Comparison of ENCODE assay signal across 14 cellular contexts in the genomic region with DNA sequence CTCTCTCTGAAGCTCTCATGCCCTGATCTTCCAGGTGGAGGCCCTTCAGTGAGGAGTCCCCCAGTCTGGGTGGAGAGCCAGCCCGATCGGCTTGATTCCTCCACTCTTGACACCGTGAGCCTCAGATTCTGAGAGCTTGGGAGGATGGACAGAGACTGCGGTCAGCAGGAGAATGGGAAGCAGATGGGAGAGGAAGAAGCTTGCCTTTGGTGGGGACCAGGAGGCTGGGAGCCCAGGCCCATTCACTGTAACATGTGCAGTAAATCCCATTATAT.
DNase-seq lines count a peak whose midpoint lies in the region; ATAC-seq, FAIRE-seq and TF ChIP-seq lines count a peak whose summit lies in the region.
"Had no signal": no experiment of that assay in that cellular context is flagged by ENCODE, and none has a peak within 500 bp of the region (broad histone marks: within the 10 kb centered on the region; RNA-seq: fewer than 3 reads in every experiment).

No MANE protein-coding gene starts in this region.

- H2BK12ac ChIP-seq in mesenchymal stem cell (ENCODE audit: low read length in 2 of 2), result no peak overlapping the region

- no peak overlapping the region for H3K4me3 ChIP-seq in BE2C (ENCODE audit: low read depth, low read length)
- H3K4me3 ChIP-seq in kidney (ENCODE audit: low read length in 2 of 2), result no peak overlapping the region
- no peak overlapping the region for H3K4me3 ChIP-seq in prostate gland
- no peak overlapping the region for H3K4me3 ChIP-seq in mesenchymal stem cell (ENCODE audit: insufficient read depth in 1 of 2, low read depth in 1 of 2, low read length in 2 of 2)
- H3K4me3 ChIP-seq: K562 had no signal

- H2BK120ac ChIP-seq in mesenchymal stem cell (ENCODE audit: low read depth, low read length), result no peak overlapping the region

- peaks cover 0 to 3% (median 0%) of the 10 kb centered on the region in 7 donors for H3K9me3 Mint-ChIP-seq in CD14-positive monocyte
- no peaks in the 10 kb centered on the region for H3K9me3 Mint-ChIP-seq in activated naive CD4-positive, alpha-beta T cell treated with anti-CD3 and anti-CD28 coated beads, Interleukin-2, amount 50 U/mL, for 72 hours
- H3K9me3 Mint-ChIP-seq: HFFc6 had no signal

- no peak overlapping the region for H3K4me3 Mint-ChIP-seq in CD14-positive monocyte
- H3K4me3 Mint-ChIP-seq: HFFc6 had no signal

- no peak overlapping the region for H2AK5ac ChIP-seq in mesenchymal stem cell (ENCODE audit: low read length, severe bottlenecking)

- no peak overlapping the region for H3K23ac ChIP-seq in mesenchymal stem cell (ENCODE audit: low read length in 2 of 2)

- H4K8ac ChIP-seq in mesenchymal stem cell (ENCODE audit: low read length), result no peak overlapping the region

- H3K36me3 Mint-ChIP-seq in CD14-positive monocyte, result peaks cover 12 to 15% of the 10 kb centered on the region in 2 donors
- no peaks in the 10 kb centered on the region for H3K36me3 Mint-ChIP-seq in activated naive CD4-positive, alpha-beta T cell treated with anti-CD3 and anti-CD28 coated beads, Interleukin-2, amount 50 U/mL, for 72 hours

- H3K14ac ChIP-seq in mesenchymal stem cell (ENCODE audit: low read length in 2 of 2), result no peak overlapping the region

- H3K27me3 Mint-ChIP-seq in CD14-positive monocyte (ENCODE audit: low read depth in 3 of 3), result peaks cover 0 to 3% (median 1%) of the 10 kb centered on the region in 3 donors

- H3K27ac Mint-ChIP-seq in CD14-positive monocyte, result peak overlapping the region in 2 of 7 donors; percentile 22 to 60
- H3K27ac Mint-ChIP-seq in activated naive CD4-positive, alpha-beta T cell treated with anti-CD3 and anti-CD28 coated beads, Interleukin-2, amount 50 U/mL, for 72 hours, result peak overlapping the region in 1 of 2 donors; percentile 79
- H3K27ac Mint-ChIP-seq: HFFc6 had no signal

- no peak overlapping the region for H2BK15ac ChIP-seq in mesenchymal stem cell (ENCODE audit: low read depth, poor library complexity, severe bottlenecking)

- no peak for TF ChIP-seq POLR2A in prostate gland (IDR thresholded peaks at IDR 0.05)

- H2AFZ ChIP-seq in mesenchymal stem cell (ENCODE audit: low read depth, low read length), result no peak overlapping the region

- no peak overlapping the region for H4K91ac ChIP-seq in mesenchymal stem cell (ENCODE audit: low read length)

- no peak overlapping the region for H3K9ac ChIP-seq in kidney (ENCODE audit: low read length in 2 of 2)
- no peak overlapping the region for H3K9ac ChIP-seq in mesenchymal stem cell (ENCODE audit: low read length)

- H3K4me1 ChIP-seq in BE2C (peaks cover 7% of the 10 kb centered on the region), kidney (ENCODE audit: control insufficient read depth in 1 of 2, insufficient read depth in 1 of 2, low read depth in 1 of 2, low read length in 2 of 2) (no peaks in the 10 kb centered on the region), prostate gland (replicated peaks) (no peaks in the 10 kb centered on the region), mesenchymal stem cell (ENCODE audit: control insufficient read depth, insufficient read depth, low read depth, low read length) (peaks cover 12% of the 10 kb centered on the region)

- no peaks in the 10 kb centered on the region for H3K79me1 ChIP-seq in mesenchymal stem cell (replicated peaks; ENCODE audit: low read length, poor library complexity, severe bottlenecking)

- no peak overlapping the region for H3K4ac ChIP-seq in mesenchymal stem cell (ENCODE audit: low read depth in 1 of 2, low read length in 2 of 2)

- no peak overlapping the region for H2BK5ac ChIP-seq in mesenchymal stem cell (ENCODE audit: low read depth, low read length, poor library complexity, severe bottlenecking)

- H3K27me3 ChIP-seq in BE2C, result no peaks in the 10 kb centered on the region
- H3K27me3 ChIP-seq in prostate gland (replicated peaks; ENCODE audit: insufficient read depth), result no peaks in the 10 kb centered on the region
- peaks cover 0 to 75% of the 10 kb centered on the region in 2 experiments for H3K27me3 ChIP-seq in mesenchymal stem cell (ENCODE audit: control insufficient read depth in 1 of 2, insufficient read depth in 1 of 2, low read length in 2 of 2)

- WGBS in prostate gland, result 92% methylated on average over 4 of the region's 4 CpGs
- 90% methylated on average over 3 of the region's 4 CpGs for WGBS in mesenchymal stem cell

- no peaks in the 10 kb centered on the region for H3K9me3 ChIP-seq in BE2C
- no peaks in the 10 kb centered on the region for H3K9me3 ChIP-seq in kidney (ENCODE audit: control insufficient read depth in 1 of 2, low read length in 2 of 2)
- H3K9me3 ChIP-seq in prostate gland, result no peaks in the 10 kb centered on the region
- H3K9me3 ChIP-seq in mesenchymal stem cell (ENCODE audit: control insufficient read depth, low read length), result no peaks in the 10 kb centered on the region

- H3K27ac ChIP-seq in kidney (ENCODE audit: low read depth in 2 of 2, low read length in 2 of 2), result no peak overlapping the region
- no peak overlapping the region for H3K27ac ChIP-seq in prostate gland
- H3K27ac ChIP-seq in mesenchymal stem cell (ENCODE audit: low read length, poor library complexity, severe bottlenecking), result no peak overlapping the region

- no peak for TF ChIP-seq CTCF in BE2C (IDR thresholded peaks at IDR 0.05; ENCODE audit: low read depth, low read length)
- TF ChIP-seq CTCF in CD14-positive monocyte (IDR thresholded peaks at IDR 0.05), result no peak
- no peak for TF ChIP-seq CTCF in kidney (IDR thresholded peaks at IDR 0.05; ENCODE audit: borderline replicate concordance, extremely low read depth, insufficient read depth)
- no peak for TF ChIP-seq CTCF in prostate gland (IDR thresholded peaks at IDR 0.05)

- H3K18ac ChIP-seq in mesenchymal stem cell (ENCODE audit: low read depth in 1 of 2, low read length in 2 of 2), result no peak overlapping the region

- no peak for FAIRE-seq in kidney (lab: Jason Lieb, UNC)
- FAIRE-seq: K562, RCC 7860 had no signal

- peak; percentile 2 for DNase-seq in BE2C
- DNase-seq in CD14-positive monocyte (ENCODE audit: low spot score), result peak; percentile 34
- peak; percentile 58 for DNase-seq in kidney
- peak; percentile 1 for DNase-seq in prostate gland (ENCODE audit: low spot score)
- DNase-seq in activated naive CD4-positive, alpha-beta T cell treated with anti-CD3 and anti-CD28 coated beads, Interleukin-2, amount 50 U/mL, for 72 hours (ENCODE audit: low spot score in 2 of 2), result no peak
- no peak for DNase-seq in mesenchymal stem cell
- DNase-seq: HFFc6, NCI-H187 treated with DMSO at 0.1 percent for 48 hours, NCI-H2171, NCI-H510A, SHP77 treated with DMSO at 0.1 percent for 48 hours had no signal

- H3K36me3 ChIP-seq in BE2C (no peaks in the 10 kb centered on the region), kidney (ENCODE audit: control insufficient read depth in 1 of 2, insufficient read depth in 2 of 2, low read length in 2 of 2) (no peaks in the 10 kb centered on the region), prostate gland (no peaks in the 10 kb centered on the region), mesenchymal stem cell (ENCODE audit: control insufficient read depth in 1 of 2, insufficient read depth in 2 of 2, low read depth in 1 of 2, low read length in 2 of 2) (no peaks in the 10 kb centered on the region)

- no peak overlapping the region for H3K4me2 ChIP-seq in mesenchymal stem cell (ENCODE audit: low read length, poor library complexity, severe bottlenecking)

- no peak for ATAC-seq in activated naive CD4-positive, alpha-beta T cell treated with anti-CD3 and anti-CD28 coated beads, Interleukin-2, amount 50 U/mL, for 72 hours
- no peak for ATAC-seq in GM21717 (IDR thresholded peaks at IDR 0.05; ENCODE audit: unreplicated experiment)
- ATAC-seq: K562 had no signal

- intact Hi-C loops in CD14-positive monocyte (cut with micrococcal nuclease), result no loop called here
- intact Hi-C loops in kidney (cut with DNase I), result no loop called here
- intact Hi-C loops in prostate gland (cut with DNase I), result no loop called here

- H3K4me1 Mint-ChIP-seq in CD14-positive monocyte, result peaks cover 35% of the 10 kb centered on the region

Comparison
In these comparisons a context has a peak if more than half of its experiments do, and no peak if none do; other contexts are left out.
1. DNase-seq: peak in BE2C (single experiment), CD14-positive monocyte (single experiment), kidney (single experiment) and prostate gland (single experiment); none in activated naive CD4-positive, alpha-beta T cell treated with anti-CD3 and anti-CD28 coated beads, Interleukin-2, amount 50 U/mL, for 72 hours (0 of 2) and mesenchymal stem cell (single experiment).